In genomic region chr3:66140763-66141372, GRCh38 we compare ENCODE assay signal across 13 cellular contexts.
DNase-seq lines count a peak whose midpoint lies in the region; ATAC-seq and TF ChIP-seq lines count a peak whose summit lies in the region.
"Had no signal": no experiment of that assay in that cellular context is flagged by ENCODE, and none has a peak within 500 bp of the region (broad histone marks: within the 10 kb centered on the region; RNA-seq: fewer than 3 reads in every experiment).

No MANE protein-coding gene starts in this region.

- H3K27me3 Mint-ChIP-seq in activated naive CD8-positive, alpha-beta T cell treated with anti-CD3 and anti-CD28 coated beads, Interleukin-2, amount 50 U/mL, for 24 hours: peaks cover 10% of the 10 kb centered on the region

- H3K9ac ChIP-seq in GM23248: no peak overlapping the region
- H3K9ac ChIP-seq: BLaER1 had no signal

- no peaks in the 10 kb centered on the region for H3K27me3 ChIP-seq in GM23248 (replicated peaks; ENCODE audit: insufficient read depth)
- H3K27me3 ChIP-seq: BLaER1, gastrocnemius medialis, vagina had no signal

- WGBS in GM23248 (ENCODE audit: low coverage in 1 of 2, low lambda C conversion rate in 2 of 2, missing lambda C conversion rate in 2 of 2), 2 experiments: 72 to 78% methylated on average over 7 of the region's 7 CpGs

- no peaks in the 10 kb centered on the region for H3K36me3 Mint-ChIP-seq in activated naive CD8-positive, alpha-beta T cell treated with anti-CD3 and anti-CD28 coated beads, Interleukin-2, amount 50 U/mL, for 24 hours (ENCODE audit: low read depth)
- H3K36me3 Mint-ChIP-seq: activated CD8-positive, alpha-beta memory T cell treated with anti-CD3 and anti-CD28 coated beads, Interleukin-2, amount 10 ng/mL, durations not matched to agents 7 days and 5 days had no signal

- no peak overlapping the region for H3K4me3 Mint-ChIP-seq in activated naive CD8-positive, alpha-beta T cell treated with anti-CD3 and anti-CD28 coated beads, Interleukin-2, amount 50 U/mL, for 24 hours
- H3K4me3 Mint-ChIP-seq: activated CD8-positive, alpha-beta memory T cell treated with anti-CD3 and anti-CD28 coated beads, Interleukin-2, amount 10 ng/mL, durations not matched to agents 7 days and 5 days; neural crest cell had no signal

- no peaks in the 10 kb centered on the region for H3K79me2 ChIP-seq in GM23248 (ENCODE audit: insufficient read depth)

- no peaks in the 10 kb centered on the region for H3K36me3 ChIP-seq in GM23248 (ENCODE audit: low read depth)
- H3K36me3 ChIP-seq: BLaER1, gastrocnemius medialis, vagina had no signal

- no peaks in the 10 kb centered on the region for H3K4me1 Mint-ChIP-seq in activated naive CD8-positive, alpha-beta T cell treated with anti-CD3 and anti-CD28 coated beads, Interleukin-2, amount 50 U/mL, for 24 hours
- H3K4me1 Mint-ChIP-seq: activated CD8-positive, alpha-beta memory T cell treated with anti-CD3 and anti-CD28 coated beads, Interleukin-2, amount 10 ng/mL, durations not matched to agents 7 days and 5 days had no signal

- in situ Hi-C loops in GM23248 (cut with MboI): loop anchor here (10.0 kb wide), 1 partner anchor 356 kb away; no protein-coding TSS in a partner anchor

- peak; percentile 79 for ATAC-seq in GM18511 (IDR thresholded peaks at IDR 0.05; ENCODE audit: unreplicated experiment)
- ATAC-seq in HG03439 (IDR thresholded peaks at IDR 0.05; ENCODE audit: unreplicated experiment): peak; percentile 72
- no peak for ATAC-seq in activated naive CD8-positive, alpha-beta T cell treated with anti-CD3 and anti-CD28 coated beads, Interleukin-2, amount 50 U/mL, for 24 hours
- ATAC-seq: activated CD8-positive, alpha-beta memory T cell treated with anti-CD3 and anti-CD28 coated beads, Interleukin-2, amount 10 ng/mL, durations not matched to agents 7 days and 5 days; gastrocnemius medialis had no signal

- H3K4me3 ChIP-seq in GM23248: no peak overlapping the region
- no peak overlapping the region for H3K4me3 ChIP-seq in foreskin fibroblast (ENCODE audit: low read depth in 1 of 2, low read length in 2 of 2)
- H3K4me3 ChIP-seq: BLaER1, gastrocnemius medialis, vagina had no signal

- no peaks in the 10 kb centered on the region for H4K20me1 ChIP-seq in GM23248 (ENCODE audit: insufficient read depth)
- H4K20me1 ChIP-seq: BLaER1 had no signal

- H3F3A ChIP-seq in GM23248 (ENCODE audit: insufficient read depth): no peaks in the 10 kb centered on the region; the same call in 1 of the 2 replicates

- H3K27ac ChIP-seq in GM23248: no peak overlapping the region
- H3K27ac ChIP-seq: BLaER1, gastrocnemius medialis, vagina had no signal

- DNase-seq in GM23248: peak; percentile 6
- peak; percentile 26 to 36 for DNase-seq in foreskin fibroblast
- no peak for DNase-seq in erythroblast (lab: John Stamatoyannopoulos, UW)
- no peak for DNase-seq in midbrain (lab: John Stamatoyannopoulos, UW)
- no peak for DNase-seq in activated naive CD8-positive, alpha-beta T cell treated with anti-CD3 and anti-CD28 coated beads, Interleukin-2, amount 50 U/mL, for 24 hours
- no peak for DNase-seq in SIG-M5 (lab: John Stamatoyannopoulos, UW)
- DNase-seq: activated CD8-positive, alpha-beta memory T cell treated with anti-CD3 and anti-CD28 coated beads, Interleukin-2, amount 10 ng/mL, durations not matched to agents 7 days and 5 days; gastrocnemius medialis had no signal

- H3K9me3 ChIP-seq in GM23248 (ENCODE audit: low read depth): no peaks in the 10 kb centered on the region
- H3K9me3 ChIP-seq: BLaER1, gastrocnemius medialis, vagina had no signal

- no peaks in the 10 kb centered on the region for H3K9me3 Mint-ChIP-seq in activated naive CD8-positive, alpha-beta T cell treated with anti-CD3 and anti-CD28 coated beads, Interleukin-2, amount 50 U/mL, for 24 hours
- H3K9me3 Mint-ChIP-seq: neural crest cell had no signal

- no peak overlapping the region for H2AFZ ChIP-seq in GM23248

- no peak for TF ChIP-seq CTCF in foreskin fibroblast (IDR thresholded peaks at IDR 0.05; ENCODE audit: low read depth, low read length)

- TF ChIP-seq POLR2A in erythroblast (IDR thresholded peaks at IDR 0.05; ENCODE audit: low read length): no peak

- H3K4me2 ChIP-seq in GM23248 (ENCODE audit: unreplicated experiment): no peak overlapping the region
- H3K4me2 ChIP-seq: BLaER1 had no signal

- peaks cover 8% of the 10 kb centered on the region for H3K4me1 ChIP-seq in GM23248 (ENCODE audit: insufficient read depth)
- H3K4me1 ChIP-seq: BLaER1, gastrocnemius medialis, vagina had no signal

- H3K9me2 ChIP-seq in GM23248 (ENCODE audit: insufficient read depth): no peaks in the 10 kb centered on the region

- H3K27ac Mint-ChIP-seq in activated naive CD8-positive, alpha-beta T cell treated with anti-CD3 and anti-CD28 coated beads, Interleukin-2, amount 50 U/mL, for 24 hours: no peak overlapping the region
- H3K27ac Mint-ChIP-seq: activated CD8-positive, alpha-beta memory T cell treated with anti-CD3 and anti-CD28 coated beads, Interleukin-2, amount 10 ng/mL, durations not matched to agents 7 days and 5 days had no signal

Comparison
In these comparisons a context has a peak if more than half of its experiments do, and no peak if none do; other contexts are left out.
1. DNase-seq: peak in GM23248 (single experiment) and foreskin fibroblast (2 of 2); none in erythroblast (0 of 2), midbrain (single experiment), activated naive CD8-positive, alpha-beta T cell treated with anti-CD3 and anti-CD28 coated beads, Interleukin-2, amount 50 U/mL, for 24 hours (single experiment) and SIG-M5 (single experiment).